29 cellular contexts compared by ENCODE assay signal in genomic region chr10:129815898-129816665, GRCh38.
"Had no signal": no experiment of that assay in that cellular context is flagged by ENCODE, and none has a peak within 500 bp of the region (broad histone marks: within the 10 kb centered on the region; RNA-seq: fewer than 3 reads in every experiment).

No MANE protein-coding gene starts in this region.

- H3K36me3 Mint-ChIP-seq: activated CD4-positive, alpha-beta memory T cell treated with anti-CD3 and anti-CD28 coated beads for 36 hours; activated CD8-positive, alpha-beta memory T cell treated with anti-CD3 and anti-CD28 coated beads, Interleukin-2, amount 10 ng/mL, durations not matched to agents 7 days and 5 days; activated naive CD4-positive, alpha-beta T cell treated with anti-CD3 and anti-CD28 coated beads, Interleukin-2, amount 10 ng/mL, durations not matched to agents 7 days and 5 days; activated naive CD8-positive, alpha-beta T cell treated with anti-CD3 and anti-CD28 coated beads, Interleukin-2, amount 10 ng/mL, durations not matched to agents 7 days and 5 days had no signal

- H3K27me3 ChIP-seq: brain microvascular endothelial cell had no signal

- H3K4me3 Mint-ChIP-seq: activated CD4-positive, alpha-beta memory T cell treated with anti-CD3 and anti-CD28 coated beads for 36 hours; activated CD4-positive, alpha-beta T cell treated with anti-CD3 and anti-CD28 coated beads for 36 hours; activated CD4-positive, alpha-beta T cell treated with anti-CD3 and anti-CD28 coated beads, Interleukin-2, amount 10 ng/mL, durations not matched to agents 24 days and 14 days; activated CD8-positive, alpha-beta memory T cell treated with anti-CD3 and anti-CD28 coated beads, Interleukin-2, amount 10 ng/mL, durations not matched to agents 7 days and 5 days; activated CD8-positive, alpha-beta T cell treated with anti-CD3 and anti-CD28 coated beads, Interleukin-2, amount 10 ng/mL, durations not matched to agents 7 days and 5 days; activated naive CD4-positive, alpha-beta T cell treated with anti-CD3 and anti-CD28 coated beads, Interleukin-2, amount 10 ng/mL, durations not matched to agents 7 days and 5 days; activated naive CD8-positive, alpha-beta T cell treated with anti-CD3 and anti-CD28 coated beads, Interleukin-2, amount 10 ng/mL, durations not matched to agents 7 days and 5 days; activated T-helper 1 cell treated with anti-CD3 and anti-CD28 coated beads, Interleukin-12 subunit alpha, Interleukin-12 subunit beta, Interleukin-2, Interleukin-4 antibody, amounts not matched to agents 30 ng/mL and 10 ng/mL and 1 ng/mL, durations not matched to agents 14 hours and 24 hours and 36 hours; T-cell; T-helper 1 cell treated with Interleukin-12 subunit alpha and Interleukin-12 subunit beta and Interleukin-4 antibody, amounts not matched to agents 30 μg/mL and 1 μg/mL, for 36 hours had no signal

- H3K27ac ChIP-seq: brain microvascular endothelial cell, epithelial cell of prostate, esophagus squamous epithelium, gastroesophageal sphincter had no signal

- DNase-seq: activated CD4-positive, alpha-beta memory T cell treated with anti-CD3 and anti-CD28 coated beads for 36 hours; activated CD4-positive, alpha-beta T cell treated with anti-CD3 and anti-CD28 coated beads for 36 hours; activated CD4-positive, alpha-beta T cell treated with anti-CD3 and anti-CD28 coated beads, Interleukin-2, amount 10 ng/mL, durations not matched to agents 24 days and 14 days; activated CD4-positive, CD25-positive, alpha-beta regulatory T cell; activated CD4-positive, CD25-positive, alpha-beta regulatory T cell treated with anti-CD3 and anti-CD28 coated beads, Interleukin-2, amount 50 U/mL, for 72 hours; activated CD8-positive, alpha-beta memory T cell treated with anti-CD3 and anti-CD28 coated beads, Interleukin-2, amount 10 ng/mL, durations not matched to agents 7 days and 5 days; activated CD8-positive, alpha-beta memory T cell treated with anti-CD3 and anti-CD28 coated beads, Interleukin-2, amount 50 U/mL, for 4 hours; activated CD8-positive, alpha-beta T cell treated with anti-CD3 and anti-CD28 coated beads, Interleukin-2, amount 10 ng/mL, durations not matched to agents 7 days and 5 days; activated effector memory CD4-positive, alpha-beta T cell treated with anti-CD3 and anti-CD28 coated beads, Interleukin-2, amount 50 U/mL, for 16 hours; activated naive CD4-positive, alpha-beta T cell treated with anti-CD3 and anti-CD28 coated beads, Interleukin-2, amount 10 ng/mL, durations not matched to agents 7 days and 5 days; activated naive CD8-positive, alpha-beta T cell treated with anti-CD3 and anti-CD28 coated beads, Interleukin-2, amount 10 ng/mL, durations not matched to agents 7 days and 5 days; activated T-cell treated with anti-CD3 and anti-CD28 coated beads, Interleukin-2, amount 50 U/mL, for 1 hour; activated T-cell treated with anti-CD3 and anti-CD28 coated beads, Interleukin-2, amount 50 U/mL, for 48 hours; brain microvascular endothelial cell; caudate nucleus; cortex of kidney; dermis blood vessel endothelial cell; effector CD8-positive, alpha-beta T cell; esophagus squamous epithelium; foreskin melanocyte; SW 1271; T-cell; T-helper 9 cell had no signal

- H3K36me3 ChIP-seq: brain microvascular endothelial cell, esophagus squamous epithelium, gastroesophageal sphincter had no signal

- H3K27ac Mint-ChIP-seq: activated CD4-positive, alpha-beta memory T cell treated with anti-CD3 and anti-CD28 coated beads for 36 hours; activated CD4-positive, alpha-beta T cell treated with anti-CD3 and anti-CD28 coated beads for 36 hours; activated CD4-positive, alpha-beta T cell treated with anti-CD3 and anti-CD28 coated beads, Interleukin-2, amount 10 ng/mL, durations not matched to agents 24 days and 14 days; activated CD8-positive, alpha-beta memory T cell treated with anti-CD3 and anti-CD28 coated beads, Interleukin-2, amount 10 ng/mL, durations not matched to agents 7 days and 5 days; activated CD8-positive, alpha-beta T cell treated with anti-CD3 and anti-CD28 coated beads, Interleukin-2, amount 10 ng/mL, durations not matched to agents 7 days and 5 days; activated naive CD4-positive, alpha-beta T cell treated with anti-CD3 and anti-CD28 coated beads, Interleukin-2, amount 10 ng/mL, durations not matched to agents 7 days and 5 days; activated naive CD4-positive, alpha-beta T cell treated with anti-CD3 and anti-CD28 coated beads, Interleukin-2, amount 50 U/mL, for 72 hours; activated naive CD8-positive, alpha-beta T cell treated with anti-CD3 and anti-CD28 coated beads, Interleukin-2, amount 10 ng/mL, durations not matched to agents 7 days and 5 days; activated T-helper 1 cell treated with anti-CD3 and anti-CD28 coated beads, Interleukin-12 subunit alpha, Interleukin-12 subunit beta, Interleukin-2, Interleukin-4 antibody, amounts not matched to agents 30 ng/mL and 10 ng/mL and 1 ng/mL, durations not matched to agents 14 hours and 24 hours and 36 hours; activated T-helper 2 cell treated with anti-CD3 and anti-CD28 coated beads, Interferon-gamma antibody, Interleukin-2, Interleukin-4, amounts not matched to agents 10 μg/mL and 5 μg/mL and 100 μg/mL, durations not matched to agents 14 hours and 24 hours and 36 hours; T-cell; T-helper 1 cell treated with Interleukin-12 subunit alpha and Interleukin-12 subunit beta and Interleukin-4 antibody, amounts not matched to agents 30 μg/mL and 1 μg/mL, for 36 hours had no signal

- H3K4me1 Mint-ChIP-seq: activated CD4-positive, alpha-beta T cell treated with anti-CD3 and anti-CD28 coated beads for 36 hours; activated CD4-positive, alpha-beta T cell treated with anti-CD3 and anti-CD28 coated beads, Interleukin-2, amount 10 ng/mL, durations not matched to agents 24 days and 14 days; activated CD8-positive, alpha-beta memory T cell treated with anti-CD3 and anti-CD28 coated beads, Interleukin-2, amount 10 ng/mL, durations not matched to agents 7 days and 5 days; activated naive CD4-positive, alpha-beta T cell treated with anti-CD3 and anti-CD28 coated beads, Interleukin-2, amount 10 ng/mL, durations not matched to agents 7 days and 5 days; activated naive CD8-positive, alpha-beta T cell treated with anti-CD3 and anti-CD28 coated beads, Interleukin-2, amount 10 ng/mL, durations not matched to agents 7 days and 5 days; T-cell had no signal

- H3K4me1 ChIP-seq: esophagus squamous epithelium, gastroesophageal sphincter had no signal

- ATAC-seq: activated CD4-positive, alpha-beta T cell treated with anti-CD3 and anti-CD28 coated beads for 36 hours; activated CD8-positive, alpha-beta memory T cell treated with anti-CD3 and anti-CD28 coated beads, Interleukin-2, amount 10 ng/mL, durations not matched to agents 7 days and 5 days; activated CD8-positive, alpha-beta T cell treated with anti-CD3 and anti-CD28 coated beads, Interleukin-2, amount 10 ng/mL, durations not matched to agents 7 days and 5 days; activated naive CD4-positive, alpha-beta T cell treated with anti-CD3 and anti-CD28 coated beads, Interleukin-2, amount 50 U/mL, for 72 hours; gastroesophageal sphincter had no signal

- H3K27me3 Mint-ChIP-seq: activated CD4-positive, alpha-beta memory T cell treated with anti-CD3 and anti-CD28 coated beads for 36 hours; activated CD4-positive, alpha-beta T cell treated with anti-CD3 and anti-CD28 coated beads for 36 hours; activated CD4-positive, alpha-beta T cell treated with anti-CD3 and anti-CD28 coated beads, Interleukin-2, amount 10 ng/mL, durations not matched to agents 24 days and 14 days; activated CD8-positive, alpha-beta memory T cell treated with anti-CD3 and anti-CD28 coated beads, Interleukin-2, amount 10 ng/mL, durations not matched to agents 7 days and 5 days; activated naive CD4-positive, alpha-beta T cell treated with anti-CD3 and anti-CD28 coated beads, Interleukin-2, amount 10 ng/mL, durations not matched to agents 7 days and 5 days had no signal

- H3K4me3 ChIP-seq: esophagus squamous epithelium, gastroesophageal sphincter had no signal

- H3K9me3 Mint-ChIP-seq: activated naive CD8-positive, alpha-beta T cell treated with anti-CD3 and anti-CD28 coated beads, Interleukin-2, amount 10 ng/mL, durations not matched to agents 7 days and 5 days; activated T-helper 1 cell treated with anti-CD3 and anti-CD28 coated beads, Interleukin-12 subunit alpha, Interleukin-12 subunit beta, Interleukin-2, Interleukin-4 antibody, amounts not matched to agents 30 ng/mL and 10 ng/mL and 1 ng/mL, durations not matched to agents 14 hours and 24 hours and 36 hours had no signal
